ENCODE assay signal across 10 cellular contexts in the genomic region with DNA sequence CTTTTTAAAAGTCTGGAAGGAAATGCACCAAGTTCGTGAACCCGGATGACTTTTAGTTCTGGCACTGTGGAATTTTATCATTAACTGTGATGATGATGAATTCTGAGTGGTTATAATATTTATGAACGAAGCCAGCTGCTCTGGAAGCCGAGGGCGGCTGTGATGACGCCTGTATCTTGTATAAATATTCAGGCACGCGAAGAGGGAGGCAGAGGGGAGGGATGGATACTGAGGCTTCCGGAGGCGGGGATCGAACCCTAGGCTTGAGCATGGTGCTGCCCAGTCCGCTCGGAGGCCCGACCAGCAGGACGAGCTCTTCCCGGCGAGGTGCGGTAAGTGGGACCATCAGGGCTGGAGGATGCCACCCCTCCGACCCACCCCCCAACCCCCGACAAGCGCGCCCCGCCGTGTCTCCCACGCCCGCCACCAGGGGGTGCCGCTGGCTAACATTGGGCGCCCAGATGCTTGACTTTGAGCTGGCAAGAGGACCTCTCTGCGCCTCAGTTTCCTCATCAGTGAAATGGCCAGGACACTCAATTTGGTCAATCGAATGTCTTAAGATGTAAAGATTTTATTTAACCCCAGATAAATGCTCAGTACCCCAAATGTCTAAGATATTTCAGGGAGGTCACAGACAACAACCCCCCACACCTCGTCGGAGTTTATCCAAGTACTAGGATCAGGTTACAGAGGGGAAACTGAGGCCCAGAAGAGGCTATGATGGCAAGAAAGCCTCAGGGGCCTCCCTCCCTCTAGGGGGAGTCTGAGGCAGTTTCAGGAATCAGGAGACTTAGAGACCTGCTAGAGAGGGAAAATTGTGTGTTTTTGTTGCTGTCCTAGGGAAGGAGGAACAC. TPM values are rescaled to one million over a fixed set of nuclear protein-coding genes. Genes with fewer than 3 reads are reported as not detected.
DNase-seq lines count a peak whose midpoint lies in the region; ATAC-seq and TF ChIP-seq lines count a peak whose summit lies in the region.
"Had no signal": no experiment of that assay in that cellular context is flagged by ENCODE, and none has a peak within 500 bp of the region (broad histone marks: within the 10 kb centered on the region; RNA-seq: fewer than 3 reads in every experiment).

No MANE protein-coding gene starts in this region.

- 16 to 20% methylated on average over 32 of the region's 32 CpGs for WGBS in esophagus, 2 donors

- POLR2A ChIA-PET in HCT116 (lab: Charles Lee) = interaction anchor here (0.6 to 1.4 kb wide), 7 partner anchors 12 to 174 kb away, joined by 3 to 6 read pairs (median 3); a partner anchor contains a TSS

- H3K36me3 Mint-ChIP-seq in progenitor cell of endocrine pancreas (ENCODE audit: insufficient read depth) = no peaks in the 10 kb centered on the region

- ATAC-seq in HCT116 = no peak
- no peak for ATAC-seq in HG03354 (IDR thresholded peaks at IDR 0.05; ENCODE audit: poor library complexity, severe bottlenecking, unreplicated experiment)

- H3K36me3 ChIP-seq in BE2C (no peaks in the 10 kb centered on the region), HCT116 (ENCODE audit: control insufficient read depth in 1 of 2, insufficient read depth in 2 of 2, low read length in 2 of 2) (no peaks in the 10 kb centered on the region), esophagus (ENCODE audit: control insufficient read depth in 2 of 2, insufficient read depth in 2 of 2, low read length in 1 of 2) (no peaks in the 10 kb centered on the region)

- H3K27ac Mint-ChIP-seq in progenitor cell of endocrine pancreas = no peak overlapping the region

- TF ChIP-seq CTCF in BE2C (IDR thresholded peaks at IDR 0.05; ENCODE audit: low read depth, low read length) (peak; percentile 52), HCT116 (IDR thresholded peaks at IDR 0.05 in 2 of 3, conservative IDR thresholded peaks at IDR 0.05 in 1 of 3; ENCODE audit: borderline replicate concordance in 1 of 3, insufficient read depth in 1 of 3, low read depth in 2 of 3, low read length in 2 of 3) (peak; percentile 55 to 79 (median 63); a peak in 5 of 6 replicates), progenitor cell of endocrine pancreas (IDR thresholded peaks at IDR 0.05; ENCODE audit: unreplicated experiment) (peak; percentile 53)

- intact Hi-C loops in HCT116 (cut with micrococcal nuclease) = loop anchor here (1.0 to 10.0 kb wide), 2 partner anchors 43 to 116 kb away; a partner anchor contains a TSS

- H4K20me1 ChIP-seq in HCT116 (ENCODE audit: insufficient read depth) = no peaks in the 10 kb centered on the region

- no peaks in the 10 kb centered on the region for H3K9me3 ChIP-seq in BE2C
- no peaks in the 10 kb centered on the region for H3K9me3 ChIP-seq in HCT116 (ENCODE audit: control insufficient read depth in 1 of 2, insufficient read depth in 1 of 2, low read depth in 1 of 2, low read length in 2 of 2)
- no peaks in the 10 kb centered on the region for H3K9me3 ChIP-seq in esophagus (ENCODE audit: control insufficient read depth in 2 of 2, insufficient read depth in 1 of 2, low read depth in 1 of 2, low read length in 1 of 2)

- no peaks in the 10 kb centered on the region for H3K9me3 Mint-ChIP-seq in progenitor cell of endocrine pancreas (ENCODE audit: low read depth)

- CTCF ChIA-PET in HCT116 (lab: Charles Lee) = interaction anchor here (0.6 to 5.9 kb wide), 11 partner anchors 12 to 1274 kb away, joined by 3 to 106 read pairs (median 6); a partner anchor contains a TSS

- peak overlapping the region; percentile 77 for H2AFZ ChIP-seq in HCT116 (ENCODE audit: low read depth, low read length, poor library complexity, severe bottlenecking)

- H3K4me1 ChIP-seq in BE2C = no peaks in the 10 kb centered on the region
- peaks cover 10 to 23% of the 10 kb centered on the region in 2 experiments for H3K4me1 ChIP-seq in HCT116 (ENCODE audit: control insufficient read depth in 1 of 2, insufficient read depth in 2 of 2, low read length in 2 of 2)
- H3K4me1 ChIP-seq in esophagus (ENCODE audit: control insufficient read depth in 2 of 2, insufficient read depth in 2 of 2, low read length in 1 of 2) = peaks cover 2 to 4% of the 10 kb centered on the region in 2 donors

- H3K4me3 Mint-ChIP-seq in progenitor cell of endocrine pancreas (ENCODE audit: low read depth) = no peak overlapping the region

- H3K4me3 ChIP-seq in BE2C (ENCODE audit: low read depth, low read length) = no peak overlapping the region
- H3K4me3 ChIP-seq in HCT116 (replicated peaks in 1 of 2; ENCODE audit: low read depth in 1 of 2, low read length in 2 of 2) = peak overlapping the region; percentile 19 to 23
- H3K4me3 ChIP-seq in esophagus (ENCODE audit: low read depth in 1 of 2, low read length in 2 of 2) = no peak overlapping the region

- H3K27me3 ChIP-seq in BE2C (no peaks in the 10 kb centered on the region), HCT116 (ENCODE audit: insufficient read depth, low read length) (no peaks in the 10 kb centered on the region), esophagus (ENCODE audit: control insufficient read depth in 1 of 2, insufficient read depth in 2 of 2, low read length in 2 of 2) (no peaks in the 10 kb centered on the region)

- H3K4me2 ChIP-seq in HCT116 (ENCODE audit: low read length) = peak overlapping the region; percentile 68

- H3K79me2 ChIP-seq in HCT116 (ENCODE audit: insufficient read depth, low read length) = peaks cover 1% of the 10 kb centered on the region; the same call in 1 of the 2 replicates

- no peaks in the 10 kb centered on the region for H3K4me1 Mint-ChIP-seq in progenitor cell of endocrine pancreas (ENCODE audit: low read depth)

- no peak for TF ChIP-seq POLR2A in HCT116 (IDR thresholded peaks at IDR 0.05; ENCODE audit: borderline replicate concordance, extremely low read depth, insufficient read depth, insufficient read length)

- TF ChIP-seq RAD21 in HCT116 (IDR thresholded peaks at IDR 0.05; ENCODE audit: low read depth) = peak; percentile 81

- H3K27me3 Mint-ChIP-seq in progenitor cell of endocrine pancreas = peaks cover 20% of the 10 kb centered on the region

- DNase-seq in BE2C = peak; percentile 67
- no peak for DNase-seq in HCT116 (ENCODE audit: low read depth, low spot score)
- DNase-seq in activated CD4-positive, CD25-positive, alpha-beta regulatory T cell treated with anti-CD3 and anti-CD28 coated beads, Interleukin-2, amount 50 U/mL, for 72 hours = peak; percentile 64
- DNase-seq in progenitor cell of endocrine pancreas (ENCODE audit: low spot score, unreplicated experiment) = no peak
- no peak for DNase-seq in GOT3 (lab: John Stamatoyannopoulos, UW)
- no peak for DNase-seq in NCI-H2029 treated with DMSO at 0.1 percent for 48 hours (lab: John Stamatoyannopoulos, UW)

- no peaks in the 10 kb centered on the region for H3K9me2 ChIP-seq in HCT116 (ENCODE audit: insufficient read depth)

- RAD21 ChIA-PET in HCT116 (lab: Charles Lee; ENCODE audit: low non-redundant PET in 1 of 2, low total read pairs in 2 of 2, uncharacterized antibody in 2 of 2, unreplicated experiment in 2 of 2) = interaction anchor here (0.6 to 2.0 kb wide), 6 partner anchors 17 to 138 kb away, joined by 3 to 11 read pairs (median 4); no protein-coding TSS in a partner anchor

- no TSS peak for BruUV-seq in HCT116 (replicated peaks; lab: Mats Ljungman, UMichigan)

- H3K9ac ChIP-seq in HCT116 (ENCODE audit: low read length) = peak overlapping the region; percentile 24; the same call in 1 of the 2 replicates

- H3K27ac ChIP-seq in HCT116 (ENCODE audit: low read depth, low read length) = no peak overlapping the region
- H3K27ac ChIP-seq in esophagus (ENCODE audit: low read depth in 2 of 2, low read length in 1 of 2) = peak overlapping the region; percentile 6 to 15
- H3K27ac ChIP-seq: epithelial cell of prostate, HL-60 had no signal

TF ChIP-seq in HCT116, 20 proteins besides CTCF, POLR2A, EP300 and RAD21 (continues in another document):
- TF ChIP-seq TCF7L2 (IDR thresholded peaks at IDR 0.05; ENCODE audit: borderline replicate concordance, extremely low read depth, insufficient read depth, insufficient read length) (no peak), CEBPB (IDR thresholded peaks at IDR 0.05; ENCODE audit: low read depth) (no peak)

RNA-seq across cellular contexts. Expression of a gene that starts 4.5 kb away (rescaled TPM):
- polyA plus RNA-seq in BE2C (2012; ENCODE audit: insufficient read depth, insufficient read length, low read depth) = 137 TPM
- total RNA-seq in HCT116 (2021; ENCODE audit: unreplicated experiment) (10.6 TPM), progenitor cell of endocrine pancreas (3.3 and 5.1 TPM in 2 replicates)
- 18.2 and 22.6 TPM in 2 replicates for polyA plus RNA-seq in HCT116 (2012)
- polyA plus RNA-seq in esophagus = 1 to 10 TPM in 1 of 2 donors, under 1 TPM in 1; 0.81 to 1.1 TPM

RNA-seq across cellular contexts. Expression of a gene that starts 15.3 kb away (rescaled TPM):
- 62.0 TPM for polyA plus RNA-seq in BE2C (2012; ENCODE audit: insufficient read depth, insufficient read length, low read depth)
- total RNA-seq in HCT116 (2021; ENCODE audit: unreplicated experiment) (18.7 TPM), progenitor cell of endocrine pancreas (10.6 and 11.5 TPM in 2 replicates)
- polyA plus RNA-seq in HCT116 (2012) = 19.2 and 19.3 TPM in 2 replicates
- 10 to 100 TPM in 1 of 2 donors, 1 to 10 TPM in 1; 7.4 to 12.0 TPM for polyA plus RNA-seq in esophagus

RNA-seq across cellular contexts. Expression of a gene that starts 17.9 kb away (rescaled TPM):
- 7.3 TPM for polyA plus RNA-seq in BE2C (2012; ENCODE audit: insufficient read depth, insufficient read length, low read depth)
- total RNA-seq in HCT116 (2021; ENCODE audit: unreplicated experiment) (1.5 TPM), progenitor cell of endocrine pancreas (0.53 and 1.6 TPM in 2 replicates)
- 0.46 and 0.52 TPM in 2 replicates for polyA plus RNA-seq in HCT116 (2012)
- polyA plus RNA-seq in esophagus = under 1 TPM; 0.07 to 0.39 TPM

RNA-seq across cellular contexts. Expression of a gene that starts 34.7 kb away (rescaled TPM):
- polyA plus RNA-seq in BE2C (2012; ENCODE audit: insufficient read depth, insufficient read length, low read depth) = 12.4 TPM
- total RNA-seq in HCT116 (2021; ENCODE audit: unreplicated experiment) (64.6 TPM), progenitor cell of endocrine pancreas (not detected in 2 replicates)
- polyA plus RNA-seq in HCT116 (2012) = 62.9 and 82.1 TPM in 2 replicates
- 10 to 100 TPM in 1 of 2 donors, 1 to 10 TPM in 1; 9.9 to 29.3 TPM for polyA plus RNA-seq in esophagus

RNA-seq across cellular contexts. Expression of a gene that starts 55.4 kb away (rescaled TPM):
- 181 TPM for polyA plus RNA-seq in BE2C (2012; ENCODE audit: insufficient read depth, insufficient read length, low read depth)
- 53.4 TPM for total RNA-seq in HCT116 (2021; ENCODE audit: unreplicated experiment)
- 21.2 and 32.2 TPM in 2 replicates for polyA plus RNA-seq in HCT116 (2012)
- polyA plus RNA-seq in esophagus = 10 to 100 TPM in 1 of 2 donors, 1 to 10 TPM in 1; 8.1 to 10.6 TPM
- 58.9 and 61.2 TPM in 2 replicates for total RNA-seq in progenitor cell of endocrine pancreas

Comparison
In these comparisons a context has a peak if more than half of its experiments do, and no peak if none do; other contexts are left out.
1. DNase-seq: peak in BE2C (single experiment) and activated CD4-positive, CD25-positive, alpha-beta regulatory T cell treated with anti-CD3 and anti-CD28 coated beads, Interleukin-2, amount 50 U/mL, for 72 hours (single experiment); none in HCT116 (single experiment), progenitor cell of endocrine pancreas (single experiment), GOT3 (single experiment) and NCI-H2029 treated with DMSO at 0.1 percent for 48 hours (single experiment).
2. H3K4me3 ChIP-seq: peak in HCT116 (2 of 2); none in BE2C (single experiment) and esophagus (0 of 2).
3. Peak in every context shown above with its lines, with median percentiles within 50 percentile points of each other: CTCF ChIP-seq.